ENCODE assay signal across 29 cellular contexts in the genomic region with DNA sequence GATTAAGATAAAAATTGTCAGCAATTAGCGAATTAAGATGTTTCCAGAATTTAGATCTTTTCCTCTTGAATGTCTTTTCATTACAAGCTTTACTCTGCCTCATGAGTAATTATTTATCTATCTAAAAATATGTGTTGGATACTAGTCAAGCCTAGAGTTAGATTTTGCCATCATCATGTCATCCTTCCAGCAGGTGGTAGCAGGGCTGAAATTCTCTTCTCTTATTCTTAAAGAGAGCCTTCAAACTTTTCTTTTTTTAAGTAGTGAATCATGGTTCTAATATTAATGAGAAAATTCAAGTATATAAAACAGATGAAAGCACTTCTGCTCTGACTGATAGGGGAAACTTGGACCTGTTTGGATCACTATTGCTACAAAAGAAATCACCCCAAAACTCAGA.
"Had no signal": no experiment of that assay in that cellular context is flagged by ENCODE, and none has a peak within 500 bp of the region (broad histone marks: within the 10 kb centered on the region; RNA-seq: fewer than 3 reads in every experiment).

No MANE protein-coding gene starts in this region.

- H3K27me3 ChIP-seq: body of pancreas, neutrophil, right lobe of liver had no signal

- ATAC-seq: activated T-cell treated with anti-CD3 and anti-CD28 coated beads, Interleukin-2, amount 50 U/mL, for 4 hours; body of pancreas; effector memory CD8-positive, alpha-beta T cell; left colon; right lobe of liver had no signal

- H3K27ac ChIP-seq: body of pancreas, neutrophil, right lobe of liver, skin epidermis, thoracic aorta had no signal

- DNase-seq: activated CD4-positive, alpha-beta memory T cell treated with anti-CD3 and anti-CD28 coated beads, Interleukin-2, amount 10 ng/mL, durations not matched to agents 7 days and 5 days; activated CD4-positive, alpha-beta T cell treated with anti-CD3 and anti-CD28 coated beads, Interleukin-2, amount 10 ng/mL, durations not matched to agents 24 days and 14 days; activated CD4-positive, CD25-positive, alpha-beta regulatory T cell treated with anti-CD3 and anti-CD28 coated beads, Interleukin-2, amount 50 U/mL, for 72 hours; activated CD8-positive, alpha-beta memory T cell treated with anti-CD3 and anti-CD28 coated beads, Interleukin-2, amount 50 U/mL, for 48 hours; activated naive CD4-positive, alpha-beta T cell treated with Interleukin-2 at 50 U/mL for 16 hours; activated T-cell treated with anti-CD3 and anti-CD28 coated beads, Interleukin-2, amount 50 U/mL, for 4 hours; aorta; body of pancreas; cerebellar nuclear complex; cortex of kidney; effector memory CD8-positive, alpha-beta T cell; erythroblast; head of caudate nucleus; hippocampal formation; left colon; mesenchymal stem cell; right lobe of liver; stimulated activated CD4-positive, alpha-beta T cell treated with anti-CD3 and anti-CD28 coated beads, Interleukin-12 subunit alpha, Interleukin-12 subunit beta, amount 100 ng/mL, for 4 hours; stimulated activated CD4-positive, alpha-beta T cell treated with anti-CD3 and anti-CD28 coated beads, Interleukin-4, amount 100 ng/mL, for 1 hour; SW 1271; T1000 had no signal

- H3K4me1 Mint-ChIP-seq: nephron had no signal

- H3K27me3 Mint-ChIP-seq: activated CD4-positive, alpha-beta memory T cell treated with anti-CD3 and anti-CD28 coated beads, Interleukin-2, amount 10 ng/mL, durations not matched to agents 7 days and 5 days; activated CD4-positive, alpha-beta T cell treated with anti-CD3 and anti-CD28 coated beads, Interleukin-2, amount 10 ng/mL, durations not matched to agents 24 days and 14 days; activated naive CD8-positive, alpha-beta T cell; effector memory CD8-positive, alpha-beta T cell; stimulated activated naive CD8-positive, alpha-beta T cell treated with anti-CD3 and anti-CD28 coated beads, Interleukin-15, Interleukin-2, amounts not matched to agents 100 ng/mL and 50 ng/mL, for 24 hours; type B pancreatic cell had no signal

- H3K4me3 ChIP-seq: body of pancreas, right lobe of liver, skin epidermis, thoracic aorta had no signal

- H3K4me1 ChIP-seq: body of pancreas had no signal

- H3K36me3 ChIP-seq: neutrophil, right lobe of liver, thoracic aorta had no signal

- H3K4me3 Mint-ChIP-seq: activated CD4-positive, alpha-beta memory T cell treated with anti-CD3 and anti-CD28 coated beads, Interleukin-2, amount 10 ng/mL, durations not matched to agents 7 days and 5 days; activated CD4-positive, alpha-beta T cell treated with anti-CD3 and anti-CD28 coated beads, Interleukin-2, amount 10 ng/mL, durations not matched to agents 24 days and 14 days; activated naive CD8-positive, alpha-beta T cell; activated T-cell treated with anti-CD3 and anti-CD28 coated beads, Interleukin-2, amount 50 U/mL, for 4 hours; effector memory CD8-positive, alpha-beta T cell; nephron; stimulated activated naive CD8-positive, alpha-beta T cell treated with anti-CD3 and anti-CD28 coated beads, Interleukin-15, Interleukin-2, amounts not matched to agents 100 ng/mL and 50 ng/mL, for 24 hours; T-helper 1 cell treated with Interleukin-12 subunit alpha and Interleukin-12 subunit beta and Interleukin-4 antibody, amounts not matched to agents 30 μg/mL and 1 μg/mL, for 36 hours; type B pancreatic cell had no signal

- H3K9me3 ChIP-seq: body of pancreas, neutrophil, right lobe of liver, thoracic aorta had no signal

- H3K27ac Mint-ChIP-seq: activated CD4-positive, alpha-beta memory T cell treated with anti-CD3 and anti-CD28 coated beads, Interleukin-2, amount 10 ng/mL, durations not matched to agents 7 days and 5 days; activated CD4-positive, alpha-beta T cell treated with anti-CD3 and anti-CD28 coated beads, Interleukin-2, amount 10 ng/mL, durations not matched to agents 24 days and 14 days; activated naive CD8-positive, alpha-beta T cell; nephron; stimulated activated naive CD8-positive, alpha-beta T cell treated with anti-CD3 and anti-CD28 coated beads, Interleukin-15, Interleukin-2, amounts not matched to agents 100 ng/mL and 50 ng/mL, for 24 hours; T-helper 1 cell treated with Interleukin-12 subunit alpha and Interleukin-12 subunit beta and Interleukin-4 antibody, amounts not matched to agents 30 μg/mL and 1 μg/mL, for 36 hours; type B pancreatic cell had no signal

- H3K9me3 Mint-ChIP-seq: activated CD4-positive, alpha-beta memory T cell treated with anti-CD3 and anti-CD28 coated beads, Interleukin-2, amount 10 ng/mL, durations not matched to agents 7 days and 5 days; activated CD4-positive, alpha-beta T cell treated with anti-CD3 and anti-CD28 coated beads, Interleukin-2, amount 10 ng/mL, durations not matched to agents 24 days and 14 days; activated T-cell treated with anti-CD3 and anti-CD28 coated beads, Interleukin-2, amount 50 U/mL, for 4 hours; effector memory CD8-positive, alpha-beta T cell; stimulated activated naive CD8-positive, alpha-beta T cell treated with anti-CD3 and anti-CD28 coated beads, Interleukin-15, Interleukin-2, amounts not matched to agents 100 ng/mL and 50 ng/mL, for 24 hours; T-helper 1 cell treated with Interleukin-12 subunit alpha and Interleukin-12 subunit beta and Interleukin-4 antibody, amounts not matched to agents 30 μg/mL and 1 μg/mL, for 36 hours had no signal
